In the genomic region with DNA sequence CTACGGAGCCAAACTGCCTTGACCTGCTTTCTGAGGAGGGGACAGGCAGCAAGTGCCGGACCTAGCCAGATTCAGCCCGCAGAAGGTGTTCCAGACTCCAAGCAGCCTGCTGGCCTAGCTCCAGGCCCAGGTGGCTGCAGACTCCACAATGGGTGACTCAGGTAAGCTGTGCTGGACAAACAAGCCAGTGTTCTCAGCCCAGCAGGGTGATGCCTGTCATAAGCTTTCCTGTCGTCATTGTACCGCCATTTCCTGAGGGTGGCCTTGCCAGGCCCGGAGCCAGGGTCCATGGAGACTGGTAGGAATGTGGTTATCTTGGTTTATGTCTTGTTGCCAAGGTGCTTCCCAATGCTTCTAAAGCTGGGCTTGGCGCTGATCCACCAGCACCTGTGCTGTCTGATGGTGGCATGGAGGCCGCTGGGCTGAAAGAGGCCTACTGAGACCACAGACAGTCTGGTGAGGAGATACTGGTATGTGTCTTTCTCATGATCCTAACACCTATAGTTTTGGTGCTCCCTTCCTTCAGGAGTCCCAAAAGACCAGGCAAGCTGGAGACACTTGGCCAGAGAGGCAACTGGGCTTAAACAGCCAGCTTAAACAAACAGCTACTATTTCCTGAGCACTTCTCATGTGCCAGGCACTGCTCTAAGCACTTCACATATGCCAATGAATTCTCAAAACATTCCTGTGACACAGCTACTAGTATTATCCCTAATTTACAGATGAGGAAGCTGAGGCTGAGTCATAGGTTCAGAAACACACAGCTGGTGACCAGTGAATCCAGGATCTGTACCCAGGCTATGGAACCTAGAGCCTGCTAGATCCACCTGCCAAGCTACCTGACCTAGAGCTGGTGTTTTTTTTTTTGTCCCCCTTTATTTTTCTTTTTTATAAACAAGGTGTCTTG, we compare ENCODE assay signal across 8 cellular contexts. TPM values are rescaled to one million over a fixed set of nuclear protein-coding genes. Genes with fewer than 3 reads are reported as not detected.
DNase-seq lines count a peak whose midpoint lies in the region; ATAC-seq and TF ChIP-seq lines count a peak whose summit lies in the region.

No MANE protein-coding gene starts in this region.

- no peaks in the 10 kb centered on the region for H3K79me2 ChIP-seq in PC-9 (ENCODE audit: low read depth)

- peak overlapping the region; percentile 2; the same call in 1 of the 2 replicates for H3K4me3 ChIP-seq in PC-9
- H3K4me3 ChIP-seq in fibroblast of mammary gland (ENCODE audit: control insufficient read depth, low read depth, low read length) = no peak overlapping the region
- H3K4me3 ChIP-seq in spleen = no peak overlapping the region

- BruUV-seq in PC-9 (replicated peaks; lab: Mats Ljungman, UMichigan) = no TSS peak

- no peaks in the 10 kb centered on the region for H3K9me3 ChIP-seq in PC-9 (ENCODE audit: insufficient read depth, low read depth)
- H3K9me3 ChIP-seq in spleen = no peaks in the 10 kb centered on the region

- peak overlapping the region; percentile 72 for H3K4me2 ChIP-seq in PC-9

- CTCF ChIA-PET in PC-9 (lab: Charles Lee) = interaction anchor here (0.5 to 2.2 kb wide), 8 partner anchors 39 to 950 kb away, joined by 3 to 14 read pairs (median 4); no protein-coding TSS in a partner anchor

- POLR2A ChIA-PET in PC-9 (lab: Charles Lee; ENCODE audit: unreplicated experiment) = interaction anchor here (0.6 to 2.1 kb wide), 15 partner anchors 35 to 478 kb away, joined by 3 to 51 read pairs (median 7); no protein-coding TSS in a partner anchor

- TF ChIP-seq CTCF in PC-9 (conservative IDR thresholded peaks at IDR 0.05) = no peak
- TF ChIP-seq CTCF in fibroblast of mammary gland (conservative IDR thresholded peaks at IDR 0.05; ENCODE audit: control insufficient read depth, insufficient read depth, low read depth, low read length) = no peak
- TF ChIP-seq CTCF in spleen (IDR thresholded peaks at IDR 0.05 in 8 of 11, conservative IDR thresholded peaks at IDR 0.05 in 3 of 11) = no peak

- H2AFZ ChIP-seq in PC-9 = peak overlapping the region; percentile 55

- ATAC-seq in GM19324 (IDR thresholded peaks at IDR 0.05; ENCODE audit: low FRiP score, unreplicated experiment) (no peak), GM21447 (IDR thresholded peaks at IDR 0.05; ENCODE audit: unreplicated experiment) (no peak), HG02981 (IDR thresholded peaks at IDR 0.05; ENCODE audit: unreplicated experiment) (no peak)

- peaks cover 31% of the 10 kb centered on the region for H3F3A ChIP-seq in PC-9 (ENCODE audit: insufficient read depth, low read depth)

- no peak for TF ChIP-seq POLR2A in spleen (IDR thresholded peaks at IDR 0.05)

- H3K27me3 ChIP-seq in PC-9 (ENCODE audit: insufficient read depth, low read depth) (no peaks in the 10 kb centered on the region), spleen (replicated peaks in 1 of 7) (no peaks in the 10 kb centered on the region)

- 64 to 88% (median 75%) methylated on average over 6 to 8 of the region's 8 CpGs for WGBS in spleen, 5 donors

- peak overlapping the region; percentile 99 for H3K27ac ChIP-seq in PC-9
- H3K27ac ChIP-seq in spleen = peak overlapping the region in 4 of 8 donors; percentile 21 to 61 (median 34)

- H3K9me2 ChIP-seq in PC-9 (ENCODE audit: insufficient read depth) = no peaks in the 10 kb centered on the region

- no peaks in the 10 kb centered on the region for H3K36me3 ChIP-seq in PC-9 (ENCODE audit: low read depth)
- H3K36me3 ChIP-seq in spleen = no peaks in the 10 kb centered on the region

- peaks cover 26% of the 10 kb centered on the region for H3K4me1 ChIP-seq in PC-9 (replicated peaks; ENCODE audit: insufficient read depth)
- H3K4me1 ChIP-seq in spleen = peaks cover 4 to 26% (median 12%) of the 10 kb centered on the region in 6 donors

- H4K20me1 ChIP-seq in PC-9 (ENCODE audit: insufficient read depth) = no peaks in the 10 kb centered on the region

- peak; percentile 55 for DNase-seq in HK-2 (ENCODE audit: unreplicated experiment)
- peak; percentile 98 to 99 for DNase-seq in PC-9
- peak; percentile 74 for DNase-seq in fibroblast of mammary gland (ENCODE audit: low read depth)
- DNase-seq in spleen = peak; percentile 63
- no peak for DNase-seq in UCSD-AML1 (lab: John Stamatoyannopoulos, UW; ENCODE audit: unreplicated experiment)

- intact Hi-C loops in PC-9 (cut with micrococcal nuclease; ENCODE audit: unreplicated experiment) = loop anchor here (1.0 kb wide), 5 partner anchors 17 to 60 kb away; no protein-coding TSS in a partner anchor
- intact Hi-C loops in spleen (cut with DNase I; ENCODE audit: low total_unique reads) = loop anchor here (5.0 kb wide), 1 partner anchor 172 kb away; no protein-coding TSS in a partner anchor

RNA-seq across cellular contexts. Expression of gene ZC3HC1, which starts 42.0 kb away (rescaled TPM):
- total RNA-seq in PC-9 (2021) (21.6 and 25.7 TPM in 2 replicates), spleen (10 to 100 TPM; 13.8 to 20.3 (median 16.1) TPM)
- 10 to 100 TPM; 13.3 to 21.0 (median 18.0) TPM for polyA plus RNA-seq in spleen

RNA-seq across cellular contexts. Expression of gene UBE2H, which starts 56.4 kb away (rescaled TPM):
- total RNA-seq in PC-9 (2021) = 211 TPM in 2 replicates
- total RNA-seq in spleen = 10 to 100 TPM; 63.5 to 98.0 (median 71.5) TPM
- polyA plus RNA-seq in spleen = 10 to 100 TPM; 13.5 to 22.2 (median 15.2) TPM
